13 cellular contexts compared by ENCODE assay signal in the genomic region with DNA sequence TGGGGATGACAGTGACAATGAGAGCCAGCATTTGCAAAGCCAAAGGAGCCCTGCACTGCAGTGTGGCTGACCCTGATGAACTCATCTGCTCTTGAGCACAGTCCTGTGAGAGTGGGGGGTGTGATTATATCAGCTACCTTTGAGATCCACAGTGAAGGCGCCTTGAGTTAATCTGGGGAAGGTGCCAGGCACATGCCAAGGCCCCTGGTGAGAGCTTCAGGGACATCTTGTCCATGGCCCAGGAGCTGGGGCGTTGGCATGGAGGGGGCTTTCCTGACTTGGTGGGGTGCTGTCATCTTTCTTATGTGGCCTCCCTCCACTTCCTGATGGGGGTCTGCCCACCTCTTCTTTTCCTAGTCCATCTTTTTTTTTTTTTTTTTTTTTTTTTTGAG.
DNase-seq lines count a peak whose midpoint lies in the region; ATAC-seq, FAIRE-seq and TF ChIP-seq lines count a peak whose summit lies in the region.
"Had no signal": no experiment of that assay in that cellular context is flagged by ENCODE, and none has a peak within 500 bp of the region (broad histone marks: within the 10 kb centered on the region; RNA-seq: fewer than 3 reads in every experiment).

No MANE protein-coding gene starts in this region.

- FAIRE-seq in HepG2 (lab: Jason Lieb, UNC), result no peak
- FAIRE-seq: G401.6 had no signal

- TF ChIP-seq EP300 in HepG2 (IDR thresholded peaks at IDR 0.05; ENCODE audit: low read depth in 2 of 2, low read length in 2 of 2) (no peak), HepG2 (CRISPR knock-in tag; IDR thresholded peaks at IDR 0.05; ENCODE audit: borderline replicate concordance) (no peak)

- no peak for DNase-seq in right cardiac atrium
- DNase-seq in Right ventricle myocardium inferior (ENCODE audit: missing footprints), result no peak
- no peak for DNase-seq in HepG2 (ENCODE audit: low spot score)
- DNase-seq in NCI-H1694 (lab: John Stamatoyannopoulos, UW), result no peak
- DNase-seq in middle frontal gyrus (ENCODE audit: extremely low spot score, low spot score), result no peak
- DNase-seq in NCI-H146 treated with DMSO at 0.1 percent for 48 hours (lab: John Stamatoyannopoulos, UW; ENCODE audit: unreplicated experiment), result no peak
- DNase-seq: activated CD4-positive, alpha-beta T cell treated with anti-CD3 and anti-CD28 coated beads, Interleukin-2, amount 50 U/mL, for 1 hour; COR-L47; SHP77; stimulated activated CD4-positive, alpha-beta T cell treated with anti-CD3 and anti-CD28 coated beads, Interleukin-15, amount 100 ng/mL, for 24 hours had no signal

- in situ Hi-C loops in HepG2 (cut with HindIII; ENCODE audit: extremely low pct_ligation_motif_present, low pct_unique_long_range_greater_than_20kb), result loop anchor here (5.0 kb wide), 1 partner anchor 86 kb away; a partner anchor contains a TSS

- intact Hi-C loops in right cardiac atrium (cut with DNase I), result loop anchor here in 3 of 4 donors (10.0 kb wide), 4 partner anchors 88 to 668 kb away; a partner anchor contains a TSS
- intact Hi-C loops in Right ventricle myocardium inferior (cut with DNase I), result loop anchor here (1.0 to 10.0 kb wide), 2 partner anchors 92 to 658 kb away; no protein-coding TSS in a partner anchor
- intact Hi-C loops in HepG2 (cut with micrococcal nuclease; ENCODE audit: unreplicated experiment), result loop anchor here (10.0 kb wide), 1 partner anchor 658 kb away; no protein-coding TSS in a partner anchor

- H3K9ac ChIP-seq in HepG2 (ENCODE audit: insufficient read depth, low read depth, low read length) (no peak overlapping the region), skeletal muscle tissue (ENCODE audit: low read depth in 1 of 3, low read length in 3 of 3) (no peak overlapping the region)

- no peak for TF ChIP-seq CTCF in HepG2 (CRISPR knock-in tag; IDR thresholded peaks at IDR 0.05)

- no peaks in the 10 kb centered on the region for H3K79me2 ChIP-seq in HepG2 (ENCODE audit: insufficient read depth, low read length)

- ATAC-seq in right cardiac atrium (no peak), Right ventricle myocardium inferior (no peak), HepG2 (no peak), GM18505 (IDR thresholded peaks at IDR 0.05; ENCODE audit: unreplicated experiment) (no peak)

- TF ChIP-seq POLR2A in HepG2 (IDR thresholded peaks at IDR 0.05; ENCODE audit: insufficient read depth in 1 of 2, low read depth in 2 of 2, low read length in 2 of 2) (no peak), GM18505 (IDR thresholded peaks at IDR 0.05; ENCODE audit: borderline replicate concordance, extremely low read depth, insufficient read depth, insufficient read length) (no peak)

- no peak for TF ChIP-seq RAD21 in HepG2 (CRISPR knock-in tag; IDR thresholded peaks at IDR 0.05)

- WGBS in right cardiac atrium, result 90% methylated on average over 2 of the region's 2 CpGs
- 84% methylated on average over 2 of the region's 2 CpGs for WGBS in HepG2 (ENCODE audit: low lambda C conversion rate)

- H3K9me3 ChIP-seq in right cardiac atrium (ENCODE audit: control insufficient read depth, low read length), result no peaks in the 10 kb centered on the region
- H3K9me3 ChIP-seq in HepG2 (ENCODE audit: low read length), result no peaks in the 10 kb centered on the region
- no peaks in the 10 kb centered on the region for H3K9me3 ChIP-seq in skeletal muscle tissue (ENCODE audit: control insufficient read depth in 3 of 3, low read length in 3 of 3)

- POLR2A ChIA-PET in HepG2 (lab: Yijun Ruan, JAX), result interaction anchor here (2.1 kb wide), 1 partner anchor 86 kb away, joined by 8 read pairs; a partner anchor contains a TSS

- no TSS peak for BruUV-seq in HepG2 (replicated peaks; lab: Mats Ljungman, UMichigan)

- no peaks in the 10 kb centered on the region for H4K20me1 ChIP-seq in HepG2 (ENCODE audit: insufficient read depth, low read length)

- no peak overlapping the region for H2AFZ ChIP-seq in HepG2 (ENCODE audit: low read length)

- H3K4me1 ChIP-seq in right cardiac atrium (ENCODE audit: control insufficient read depth, insufficient read depth, low read length), result no peaks in the 10 kb centered on the region
- H3K4me1 ChIP-seq in HepG2 (ENCODE audit: insufficient read depth, low read length), result peaks cover 18% of the 10 kb centered on the region
- peaks cover 20 to 25% (median 21%) of the 10 kb centered on the region in 3 donors for H3K4me1 ChIP-seq in skeletal muscle tissue (ENCODE audit: control insufficient read depth in 3 of 3, insufficient read depth in 3 of 3, low read length in 3 of 3)

- H3K36me3 ChIP-seq in HepG2 (replicated peaks in 1 of 2; ENCODE audit: control insufficient read depth in 1 of 2, insufficient read depth in 2 of 2, low read length in 2 of 2) (no peaks in the 10 kb centered on the region), skeletal muscle tissue (ENCODE audit: control insufficient read depth in 3 of 3, insufficient read depth in 3 of 3, low read length in 3 of 3) (peaks cover 0 to 10% (median 7%) of the 10 kb centered on the region in 3 donors)

- H3K27ac ChIP-seq in right cardiac atrium (ENCODE audit: low read length) (peak overlapping the region; percentile 80), HepG2 (ENCODE audit: extremely low read length, insufficient read depth, low read length) (no peak overlapping the region), skeletal muscle tissue (ENCODE audit: low read depth, low read length) (peak overlapping the region; percentile 59)

- H3K4me3 ChIP-seq in right cardiac atrium (ENCODE audit: low read length) (no peak overlapping the region), HepG2 (replicated peaks in 1 of 3; ENCODE audit: insufficient read depth in 1 of 3, low read depth in 2 of 3, low read length in 3 of 3) (no peak overlapping the region), skeletal muscle tissue (ENCODE audit: low read length in 3 of 3) (no peak overlapping the region)

- H3K4me2 ChIP-seq in HepG2 (ENCODE audit: low read depth, low read length), result no peak overlapping the region

- H3K27me3 ChIP-seq in right cardiac atrium (ENCODE audit: control insufficient read depth, insufficient read depth) (no peaks in the 10 kb centered on the region), HepG2 (ENCODE audit: control insufficient read depth in 1 of 2, insufficient read depth in 2 of 2, low read length in 2 of 2) (no peaks in the 10 kb centered on the region), skeletal muscle tissue (ENCODE audit: control insufficient read depth in 3 of 3, insufficient read depth in 3 of 3, low read length in 3 of 3) (no peaks in the 10 kb centered on the region)

- CTCF ChIA-PET in HepG2 (lab: Yijun Ruan, JAX; ENCODE audit: low intra/inter-chr PET ratio, low total read pairs), result no interaction called here

TF ChIP-seq in HepG2, 621 proteins besides CTCF, POLR2A, EP300 and RAD21:
- no peak for TF ChIP-seq BORCS8-MEF2B (CRISPR knock-in tag; IDR thresholded peaks at IDR 0.05)
- TF ChIP-seq ZNF629 (CRISPR knock-in tag; conservative IDR thresholded peaks at IDR 0.05), result 0 out of 2 replicates have a peak, but pooled peaks have one; percentile 39
